Comparison of ENCODE assay signal across 4 cellular contexts in the genomic region with DNA sequence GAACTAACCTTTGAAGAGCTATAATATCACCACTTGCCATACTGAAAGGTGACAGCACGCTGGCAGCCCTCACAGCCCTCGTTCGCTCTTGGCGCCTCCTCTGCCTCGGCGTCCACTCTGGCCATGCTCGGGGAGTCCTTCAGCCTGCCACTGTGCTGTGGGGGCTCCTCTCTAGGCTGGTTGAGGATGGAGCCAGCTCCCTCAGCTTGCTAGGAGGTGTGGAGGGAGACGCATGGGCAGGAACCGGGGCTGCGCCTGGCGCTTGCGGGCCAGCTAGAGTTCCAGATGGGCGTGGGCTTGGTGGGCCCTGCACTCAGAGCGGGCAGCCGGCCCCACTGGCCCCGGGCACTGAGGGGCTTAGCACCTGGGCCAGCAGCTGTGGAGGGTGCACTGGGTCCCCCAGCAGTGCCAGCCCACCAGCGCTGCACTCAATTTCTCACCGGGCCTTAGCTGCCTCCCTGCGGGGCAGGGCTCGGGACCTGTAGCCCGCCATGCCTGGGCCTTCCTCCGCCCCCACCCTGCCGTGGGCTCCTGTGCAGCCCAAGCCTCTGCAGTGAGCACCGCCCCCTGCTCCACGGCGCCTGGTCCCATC.
"Had no signal": no experiment of that assay in that cellular context is flagged by ENCODE, and none has a peak within 500 bp of the region (broad histone marks: within the 10 kb centered on the region; RNA-seq: fewer than 3 reads in every experiment).

No MANE protein-coding gene starts in this region.

- DNase-seq: H9, HCEC 1CT, IMR-90 had no signal

- H3K4me3 Mint-ChIP-seq: GM23338, H9 had no signal

- ATAC-seq: GM23338 had no signal

- H3K4me3 ChIP-seq: GM23338 had no signal

- H3K4me1 Mint-ChIP-seq: GM23338, H9 had no signal

- H3K27ac Mint-ChIP-seq: GM23338, H9 had no signal
